ENCODE assay signal across 20 cellular contexts in the genomic region with DNA sequence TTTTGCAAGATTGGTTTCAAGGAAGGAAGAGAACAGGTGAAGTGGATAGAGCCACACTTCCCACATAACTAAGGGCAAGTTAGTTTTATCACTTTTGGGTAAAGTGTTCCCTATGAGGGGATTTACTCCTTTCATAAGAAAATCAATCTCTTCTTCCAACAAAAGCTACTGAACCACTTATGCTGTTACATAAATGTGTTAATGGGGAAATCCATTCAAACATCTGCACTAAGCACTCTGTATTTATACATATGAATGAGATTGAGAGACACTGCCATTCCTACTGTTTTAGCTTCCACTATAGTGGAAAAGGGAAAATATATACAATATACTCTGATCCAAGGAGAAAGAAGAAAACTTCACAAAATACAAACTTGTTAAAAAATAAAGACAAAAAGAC.
"Had no signal": no experiment of that assay in that cellular context is flagged by ENCODE, and none has a peak within 500 bp of the region (broad histone marks: within the 10 kb centered on the region; RNA-seq: fewer than 3 reads in every experiment).

No MANE protein-coding gene starts in this region.

- DNase-seq: Kasumi-1, MM.1S, NCI-H1092 treated with DMSO at 0.1 percent for 48 hours, NCI-H1436 treated with DMSO at 0.1 percent for 48 hours, NCI-H1694, NCI-H187 treated with DMSO at 0.1 percent for 48 hours, NCI-H2029 treated with DMSO at 0.1 percent for 48 hours, NCI-H2171, NCI-H226, NCI-H446, NCI-H510A, NCI-H524 treated with DMSO at 0.1 percent for 48 hours, NCI-H774, SHP77, SK-N-SH, SW 1271 had no signal

- H3K4me3 ChIP-seq: K562 had no signal

- H3K9me3 ChIP-seq: SK-N-SH had no signal

- ATAC-seq: K562, Panc1 had no signal

- H3K27ac ChIP-seq: KMS-11, RWPE1 had no signal
